ENCODE assay signal across 25 cellular contexts in the genomic region with DNA sequence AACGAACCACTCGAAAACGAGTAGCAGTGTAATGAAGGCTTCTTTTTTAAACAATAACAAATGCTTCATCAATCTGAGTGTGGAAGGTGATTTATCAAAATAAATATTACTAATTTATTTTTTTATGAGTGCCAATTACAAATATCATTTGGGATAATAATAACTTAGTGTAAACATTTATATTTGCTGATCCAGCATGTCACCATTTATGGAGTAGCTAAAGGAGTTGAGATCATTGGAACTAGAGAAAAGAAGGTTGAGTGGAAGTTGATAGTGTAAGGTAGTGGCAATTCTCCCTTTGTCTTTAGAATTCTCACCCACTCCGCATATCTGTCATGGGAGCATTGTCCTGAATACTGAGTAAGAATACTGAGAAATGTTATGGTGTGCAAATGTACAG.
DNase-seq lines count a peak whose midpoint lies in the region; ATAC-seq, FAIRE-seq and TF ChIP-seq lines count a peak whose summit lies in the region.
"Had no signal": no experiment of that assay in that cellular context is flagged by ENCODE, and none has a peak within 500 bp of the region (broad histone marks: within the 10 kb centered on the region; RNA-seq: fewer than 3 reads in every experiment).

No MANE protein-coding gene starts in this region.

- no peak for TF ChIP-seq RAD21 in A549 (conservative IDR thresholded peaks at IDR 0.05 in 1 of 2, IDR thresholded peaks at IDR 0.05 in 1 of 2)

- H3K27ac ChIP-seq in A549, result no peak overlapping the region
- no peak overlapping the region for H3K27ac ChIP-seq in A673 (ENCODE audit: low read depth, low read length, poor library complexity, severe bottlenecking)
- no peak overlapping the region for H3K27ac ChIP-seq in OCI-LY7 (ENCODE audit: low read depth, low read length, poor library complexity, severe bottlenecking)
- H3K27ac ChIP-seq: BLaER1 had no signal

- H3K4me1 ChIP-seq in A549 (peaks cover 25% of the 10 kb centered on the region), A673 (ENCODE audit: insufficient read depth, low read length, poor library complexity, severe bottlenecking) (no peaks in the 10 kb centered on the region), OCI-LY7 (ENCODE audit: insufficient read depth, low read length, poor library complexity, severe bottlenecking) (no peaks in the 10 kb centered on the region)
- H3K4me1 ChIP-seq: BLaER1 had no signal

- no peaks in the 10 kb centered on the region for H3K36me3 ChIP-seq in A673 (ENCODE audit: insufficient read depth, low read length, poor library complexity, severe bottlenecking)
- H3K36me3 ChIP-seq in OCI-LY7 (ENCODE audit: insufficient read depth, low read length), result no peaks in the 10 kb centered on the region
- H3K36me3 ChIP-seq: BE2C had no signal

- FAIRE-seq in A549 (lab: Jason Lieb, UNC) (no peak), frontal cortex (lab: Jason Lieb, UNC) (no peak)
- FAIRE-seq: GM12878, GM12892, GM18507 had no signal

- no peak overlapping the region for H3K4me2 ChIP-seq in A549
- H3K4me2 ChIP-seq in OCI-LY7 (ENCODE audit: low read length), result no peak overlapping the region
- H3K4me2 ChIP-seq: BLaER1 had no signal

- intact Hi-C loops in A673 (cut with micrococcal nuclease; ENCODE audit: unreplicated experiment) (no loop called here), OCI-LY7 (cut with micrococcal nuclease; ENCODE audit: unreplicated experiment) (no loop called here)

- no peaks in the 10 kb centered on the region for H3K27me3 ChIP-seq in A673 (replicated peaks; ENCODE audit: insufficient read depth, low read depth, low read length, poor library complexity)
- H3K27me3 ChIP-seq: BE2C, BLaER1 had no signal

- H3K9me3 ChIP-seq in A549 (no peaks in the 10 kb centered on the region), A673 (ENCODE audit: low read depth, low read length, poor library complexity, severe bottlenecking) (no peaks in the 10 kb centered on the region), OCI-LY7 (ENCODE audit: low read length) (no peaks in the 10 kb centered on the region)
- H3K9me3 ChIP-seq: BE2C, BLaER1 had no signal

- no peak for ATAC-seq in A549
- ATAC-seq: GM12878 had no signal

- H3K9me2 ChIP-seq in OCI-LY7 (ENCODE audit: insufficient read depth, low read length), result no peaks in the 10 kb centered on the region

- TF ChIP-seq EP300 in A549 (IDR thresholded peaks at IDR 0.05), result no peak

- DNase-seq in A549 (ENCODE audit: low read depth in 1 of 2, low spot score in 1 of 2) (no peak), A673 (ENCODE audit: low spot score) (no peak), OCI-LY7 (ENCODE audit: low spot score) (no peak), NCI-H774 (lab: John Stamatoyannopoulos, UW) (no peak), NCI-H2029 treated with DMSO at 0.1 percent for 48 hours (lab: John Stamatoyannopoulos, UW) (no peak), frontal cortex (ENCODE audit: low spot score in 2 of 2) (no peak)
- DNase-seq: 8988T; ACHN; BE2C; C1 segment of cervical spinal cord; CD4-positive, alpha-beta memory T cell; CD4-positive, CD25-positive, alpha-beta regulatory T cell; CD8-positive, alpha-beta memory T cell; COR-L47; DMS 273 treated with DMSO at 0.1 percent for 48 hours; DMS153; DMS53; DMS79; DND-41; EL; GDM1 had no signal

- 89% methylated on average over 4 of the region's 4 CpGs for WGBS in A549 (ENCODE audit: missing lambda C conversion rate)

- POLR2A ChIA-PET in A549 (lab: Yijun Ruan, JAX), result no interaction called here
- POLR2A ChIA-PET in A673 (lab: Charles Lee; ENCODE audit: low non-redundant PET), result no interaction called here
- POLR2A ChIA-PET in OCI-LY7 (lab: Charles Lee), result interaction anchor here (0.6 to 0.7 kb wide), 2 partner anchors 1104 to 1116 kb away, joined by 3 to 5 read pairs; no protein-coding TSS in a partner anchor

- H3K4me3 ChIP-seq in A549, result no peak overlapping the region
- no peak overlapping the region for H3K4me3 ChIP-seq in A673 (ENCODE audit: low read depth, low read length, poor library complexity, severe bottlenecking)
- H3K4me3 ChIP-seq in OCI-LY7 (ENCODE audit: low read depth, low read length, poor library complexity, severe bottlenecking), result no peak overlapping the region
- H3K4me3 ChIP-seq: BLaER1, GM12878 had no signal

- TSS peak; percentile 25 for BruUV-seq in A673 (replicated peaks; lab: Mats Ljungman, UMichigan)
- TSS peak; percentile 34 for BruUV-seq in OCI-LY7 (replicated peaks; lab: Mats Ljungman, UMichigan)

- TF ChIP-seq CTCF in A549 (IDR thresholded peaks at IDR 0.05) (no peak), A673 (conservative IDR thresholded peaks at IDR 0.05; ENCODE audit: low read depth, low read length) (no peak), OCI-LY7 (conservative IDR thresholded peaks at IDR 0.05; ENCODE audit: low read length) (no peak)

- CTCF ChIA-PET in A549 (lab: Yijun Ruan, JAX), result no interaction called here
- CTCF ChIA-PET in A673 (lab: Charles Lee), result no interaction called here
- CTCF ChIA-PET in OCI-LY7 (lab: Charles Lee; ENCODE audit: unreplicated experiment), result no interaction called here

- no peak overlapping the region for H2AFZ ChIP-seq in OCI-LY7 (ENCODE audit: low read length)

- no peaks in the 10 kb centered on the region for H4K20me1 ChIP-seq in OCI-LY7 (ENCODE audit: insufficient read depth, low read length)
- H4K20me1 ChIP-seq: BLaER1 had no signal

- TF ChIP-seq POLR2A in A549 (IDR thresholded peaks at IDR 0.05; ENCODE audit: low read length), result no peak

- H3K79me2 ChIP-seq in OCI-LY7 (ENCODE audit: insufficient read depth, low read depth, low read length), result no peaks in the 10 kb centered on the region

TF ChIP-seq in A549, 52 proteins besides CTCF, POLR2A, EP300 and RAD21:
- TF ChIP-seq, protein P1, sequence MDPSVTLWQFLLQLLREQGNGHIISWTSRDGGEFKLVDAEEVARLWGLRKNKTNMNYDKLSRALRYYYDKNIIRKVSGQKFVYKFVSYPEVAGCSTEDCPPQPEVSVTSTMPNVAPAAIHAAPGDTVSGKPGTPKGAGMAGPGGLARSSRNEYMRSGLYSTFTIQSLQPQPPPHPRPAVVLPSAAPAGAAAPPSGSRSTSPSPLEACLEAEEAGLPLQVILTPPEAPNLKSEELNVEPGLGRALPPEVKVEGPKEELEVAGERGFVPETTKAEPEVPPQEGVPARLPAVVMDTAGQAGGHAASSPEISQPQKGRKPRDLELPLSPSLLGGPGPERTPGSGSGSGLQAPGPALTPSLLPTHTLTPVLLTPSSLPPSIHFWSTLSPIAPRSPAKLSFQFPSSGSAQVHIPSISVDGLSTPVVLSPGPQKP (IDR thresholded peaks at IDR 0.05; ENCODE audit: low read depth, low read length), result no peak
- TF ChIP-seq MAFK (IDR thresholded peaks at IDR 0.05; ENCODE audit: partially characterized antibody) (peak; percentile 17), HMGXB4 (CRISPR knock-in tag; IDR thresholded peaks at IDR 0.05; ENCODE audit: borderline replicate concordance) (no peak), POLR2AphosphoS2 (conservative IDR thresholded peaks at IDR 0.05; ENCODE audit: low read length) (no peak), MAX (IDR thresholded peaks at IDR 0.05) (no peak), HDAC2 (IDR thresholded peaks at IDR 0.05) (no peak)
TF ChIP-seq in A549: peak in this region for 1.
